ENCODE assay signal across 14 cellular contexts in genomic region chr6:44047801-44048200, GRCh38.
"Had no signal": no experiment of that assay in that cellular context is flagged by ENCODE, and none has a peak within 500 bp of the region (broad histone marks: within the 10 kb centered on the region; RNA-seq: fewer than 3 reads in every experiment).

No MANE protein-coding gene starts in this region.

- DNase-seq: activated CD4-positive, alpha-beta T cell treated with anti-CD3 and anti-CD28 coated beads, Interleukin-2, amount 10 ng/mL, durations not matched to agents 24 days and 14 days; activated CD4-positive, CD25-positive, alpha-beta regulatory T cell; activated CD8-positive, alpha-beta memory T cell treated with anti-CD3 and anti-CD28 coated beads, Interleukin-2, amount 50 U/mL, for 48 hours; activated gamma-delta T cell; activated T-cell treated with anti-CD3 and anti-CD28 coated beads, Interleukin-2, amount 50 U/mL, for 72 hours; cortex of kidney; effector CD8-positive, alpha-beta T cell; foreskin fibroblast; natural killer cell; nucleus accumbens; stimulated activated naive CD8-positive, alpha-beta T cell treated with anti-CD3 and anti-CD28 coated beads, Interleukin-15, amount 100 ng/mL, for 72 hours had no signal

- ATAC-seq: activated naive CD4-positive, alpha-beta T cell treated with anti-CD3 and anti-CD28 coated beads, Interleukin-2, amount 50 U/mL, for 72 hours; activated T-cell treated with anti-CD3 and anti-CD28 coated beads, Interleukin-2, amount 50 U/mL, for 72 hours; natural killer cell; right cardiac atrium; stimulated activated naive CD8-positive, alpha-beta T cell treated with anti-CD3 and anti-CD28 coated beads, Interleukin-15, amount 100 ng/mL, for 72 hours had no signal

- FAIRE-seq: endothelial cell of umbilical vein had no signal
